Comparison of ENCODE assay signal across 11 cellular contexts in the genomic region with DNA sequence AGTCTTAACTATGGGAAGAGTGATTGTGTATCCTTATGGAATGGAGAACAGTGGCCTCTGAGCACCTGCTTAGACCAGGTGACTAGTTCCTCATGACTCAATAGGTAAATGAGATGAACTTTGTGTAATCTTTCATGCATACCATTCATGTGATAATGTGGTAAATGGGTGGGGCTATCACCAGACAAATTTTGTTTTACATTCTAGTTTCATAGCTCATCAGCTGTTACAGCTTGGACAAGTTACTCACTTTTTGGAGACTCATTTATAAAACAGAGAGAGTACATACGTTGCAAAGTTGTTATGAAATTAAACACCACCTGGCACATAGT.
DNase-seq lines count a peak whose midpoint lies in the region; ATAC-seq and TF ChIP-seq lines count a peak whose summit lies in the region.
"Had no signal": no experiment of that assay in that cellular context is flagged by ENCODE, and none has a peak within 500 bp of the region (broad histone marks: within the 10 kb centered on the region; RNA-seq: fewer than 3 reads in every experiment).

No MANE protein-coding gene starts in this region.

- POLR2A ChIA-PET in PC-3 (lab: Charles Lee; ENCODE audit: unreplicated experiment), result interaction anchor here (0.6 to 0.8 kb wide), 2 partner anchors 70 to 103 kb away, joined by 4 to 7 read pairs; a partner anchor contains a TSS

- H3K9me3 ChIP-seq in PC-3 (ENCODE audit: low read length) (no peaks in the 10 kb centered on the region), skeletal muscle satellite cell (replicated peaks; ENCODE audit: low read length) (no peaks in the 10 kb centered on the region)

- H3F3A ChIP-seq in PC-3 (ENCODE audit: low read length, unreplicated experiment), result no peaks in the 10 kb centered on the region

- no peak overlapping the region for H2AFZ ChIP-seq in PC-3 (ENCODE audit: low read length)

- DNase-seq in activated CD4-positive, CD25-positive, alpha-beta regulatory T cell (lab: John Stamatoyannopoulos, UW), result no peak
- DNase-seq in PC-3 (peak; percentile 88), SKM-1 (lab: John Stamatoyannopoulos, UW; ENCODE audit: unreplicated experiment) (no peak), brain microvascular endothelial cell (no peak)
- DNase-seq in stimulated activated naive CD4-positive, alpha-beta T cell treated with Interleukin-2 at 50 U/mL for 16 hours (lab: John Stamatoyannopoulos, UW), result no peak
- DNase-seq: NCI-H1694, substantia nigra had no signal

- H3K27ac ChIP-seq in PC-3 (ENCODE audit: low read length) (peak overlapping the region; percentile 38), brain microvascular endothelial cell (no peak overlapping the region)
- H3K27ac ChIP-seq: 22Rv1 had no signal

- no peak for TF ChIP-seq CTCF in PC-3 (conservative IDR thresholded peaks at IDR 0.05; ENCODE audit: low read depth, low read length)
- no peak for TF ChIP-seq CTCF in brain microvascular endothelial cell (IDR thresholded peaks at IDR 0.05; ENCODE audit: low read depth, low read length, missing control alignments)

- no peaks in the 10 kb centered on the region for H3K36me3 ChIP-seq in PC-3 (ENCODE audit: low read depth, low read length)
- H3K36me3 ChIP-seq in skeletal muscle satellite cell (ENCODE audit: insufficient read depth, low read length), result no peaks in the 10 kb centered on the region
- no peaks in the 10 kb centered on the region for H3K36me3 ChIP-seq in brain microvascular endothelial cell (replicated peaks)

- no peaks in the 10 kb centered on the region for H4K20me1 ChIP-seq in PC-3 (ENCODE audit: low read length)

- in situ Hi-C loops in brain microvascular endothelial cell (cut with HindIII; ENCODE audit: low pct_ligation_motif_present, low sequenced_read_pairs), result no loop called here

- H3K9ac ChIP-seq in PC-3 (ENCODE audit: low read length), result no peak overlapping the region
- peak overlapping the region; percentile 10 for H3K9ac ChIP-seq in skeletal muscle satellite cell (ENCODE audit: low read depth, low read length)

- CTCF ChIA-PET in PC-3 (lab: Charles Lee), result interaction anchor here (0.6 kb wide), 1 partner anchor 156 kb away, joined by 3 read pairs; no protein-coding TSS in a partner anchor

- no peaks in the 10 kb centered on the region for H3K9me2 ChIP-seq in PC-3 (replicated peaks; ENCODE audit: low read length)

- H3K79me2 ChIP-seq in PC-3 (ENCODE audit: low read length), result no peaks in the 10 kb centered on the region

- ATAC-seq in activated CD4-positive, CD25-positive, alpha-beta regulatory T cell treated with anti-CD3 and anti-CD28 coated beads, Interleukin-2, amount 50 U/mL, for 24 hours, result peak; percentile 68 to 77
- peak; percentile 31 for ATAC-seq in HG02759 (IDR thresholded peaks at IDR 0.05; ENCODE audit: unreplicated experiment)
- peak; percentile 79 for ATAC-seq in PC-3

- H3K4me3 ChIP-seq in PC-3 (ENCODE audit: low read length), result no peak overlapping the region
- no peak overlapping the region for H3K4me3 ChIP-seq in skeletal muscle satellite cell (ENCODE audit: low read length)
- no peak overlapping the region for H3K4me3 ChIP-seq in brain microvascular endothelial cell (ENCODE audit: low read depth, low read length)

- H3K4me1 ChIP-seq in PC-3 (ENCODE audit: insufficient read depth, low read length) (peaks cover 26% of the 10 kb centered on the region), skeletal muscle satellite cell (ENCODE audit: control insufficient read depth, insufficient read depth, low read length) (peaks cover 41% of the 10 kb centered on the region)

- BruUV-seq in PC-3 (replicated peaks; lab: Mats Ljungman, UMichigan), result no TSS peak

- H3K27me3 ChIP-seq in PC-3 (ENCODE audit: low read length) (no peaks in the 10 kb centered on the region), skeletal muscle satellite cell (ENCODE audit: control insufficient read depth, insufficient read depth, low read length) (no peaks in the 10 kb centered on the region), brain microvascular endothelial cell (replicated peaks) (no peaks in the 10 kb centered on the region)

- intact Hi-C loops in PC-3 (cut with micrococcal nuclease), result no loop called here

- no peak overlapping the region for H3K4me2 ChIP-seq in PC-3 (ENCODE audit: low read length)
- H3K4me2 ChIP-seq in skeletal muscle satellite cell (ENCODE audit: low read length), result no peak overlapping the region
